23 cellular contexts compared by ENCODE assay signal in genomic region chr2:216735661-216736060, GRCh38. TPM values are rescaled to one million over a fixed set of nuclear protein-coding genes. Genes with fewer than 3 reads are reported as not detected.
"Had no signal": no experiment of that assay in that cellular context is flagged by ENCODE, and none has a peak within 500 bp of the region (broad histone marks: within the 10 kb centered on the region; RNA-seq: fewer than 3 reads in every experiment).

No MANE protein-coding gene starts in this region.

- H3K27ac ChIP-seq: right lobe of liver, thyroid gland, upper lobe of right lung had no signal

- H3K9me3 ChIP-seq: gastrocnemius medialis, right lobe of liver, thyroid gland, upper lobe of right lung had no signal

- H3K4me3 ChIP-seq: gastrocnemius medialis, right lobe of liver, skin epidermis, thyroid gland, upper lobe of right lung had no signal

- DNase-seq: activated CD4-positive, alpha-beta memory T cell treated with anti-CD3 and anti-CD28 coated beads, Interleukin-2, amount 10 ng/mL, durations not matched to agents 7 days and 5 days; activated CD4-positive, alpha-beta T cell treated with anti-CD3 and anti-CD28 coated beads, Interleukin-2, amount 10 ng/mL, durations not matched to agents 7 days and 5 days; activated CD4-positive, CD25-positive, alpha-beta regulatory T cell treated with anti-CD3 and anti-CD28 coated beads, Interleukin-2, amount 50 U/mL, for 72 hours; activated CD8-positive, alpha-beta memory T cell treated with anti-CD3 and anti-CD28 coated beads, Interleukin-2, amount 50 U/mL, for 48 hours; activated gamma-delta T cell; activated naive CD4-positive, alpha-beta T cell treated with anti-CD3 and anti-CD28 coated beads, Interleukin-2, amount 50 U/mL, for 16 hours; activated T-cell treated with anti-CD3 and anti-CD28 coated beads, Interleukin-2, amount 50 U/mL, for 24 hours; amniotic stem cell; central memory CD4-positive, alpha-beta T cell; gastrocnemius medialis; glutamatergic neuron; left cardiac atrium; mammary epithelial cell; naive thymus-derived CD8-positive, alpha-beta T cell; posterior cingulate gyrus; right lobe of liver; stimulated activated CD4-positive, alpha-beta T cell treated with anti-CD3 and anti-CD28 coated beads, Interleukin-4, amount 100 ng/mL, for 24 hours; stimulated activated naive CD8-positive, alpha-beta T cell treated with anti-CD3 and anti-CD28 coated beads, Interleukin-15, amount 100 ng/mL, for 72 hours; T-helper 2 cell; thyroid gland; upper lobe of right lung had no signal

- ATAC-seq: naive thymus-derived CD8-positive, alpha-beta T cell; right lobe of liver; stimulated activated effector memory CD8-positive, alpha-beta T cell treated with anti-CD3 and anti-CD28 coated beads, Interleukin-12 subunit alpha, Interleukin-12 subunit beta, amount 100 ng/mL, for 72 hours; stimulated activated naive CD8-positive, alpha-beta T cell treated with anti-CD3 and anti-CD28 coated beads, Interleukin-15, amount 100 ng/mL, for 72 hours; upper lobe of right lung had no signal

- H3K27me3 ChIP-seq: gastrocnemius medialis, right lobe of liver, thyroid gland, upper lobe of right lung had no signal

- H3K36me3 ChIP-seq: gastrocnemius medialis, right lobe of liver, thyroid gland, upper lobe of right lung had no signal

RNA-seq across cellular contexts. Expression of gene IGFBP5, which starts 40.3 kb away (rescaled TPM):
- total RNA-seq: activated CD4-positive, alpha-beta memory T cell treated with anti-CD3 and anti-CD28 coated beads, Interleukin-2, amount 10 ng/mL, durations not matched to agents 7 days and 5 days; activated CD4-positive, alpha-beta T cell treated with anti-CD3 and anti-CD28 coated beads, Interleukin-2, amount 10 ng/mL, durations not matched to agents 7 days and 5 days; naive thymus-derived CD8-positive, alpha-beta T cell had no signal
- polyA plus RNA-seq: naive thymus-derived CD8-positive, alpha-beta T cell had no signal
